In the genomic region with DNA sequence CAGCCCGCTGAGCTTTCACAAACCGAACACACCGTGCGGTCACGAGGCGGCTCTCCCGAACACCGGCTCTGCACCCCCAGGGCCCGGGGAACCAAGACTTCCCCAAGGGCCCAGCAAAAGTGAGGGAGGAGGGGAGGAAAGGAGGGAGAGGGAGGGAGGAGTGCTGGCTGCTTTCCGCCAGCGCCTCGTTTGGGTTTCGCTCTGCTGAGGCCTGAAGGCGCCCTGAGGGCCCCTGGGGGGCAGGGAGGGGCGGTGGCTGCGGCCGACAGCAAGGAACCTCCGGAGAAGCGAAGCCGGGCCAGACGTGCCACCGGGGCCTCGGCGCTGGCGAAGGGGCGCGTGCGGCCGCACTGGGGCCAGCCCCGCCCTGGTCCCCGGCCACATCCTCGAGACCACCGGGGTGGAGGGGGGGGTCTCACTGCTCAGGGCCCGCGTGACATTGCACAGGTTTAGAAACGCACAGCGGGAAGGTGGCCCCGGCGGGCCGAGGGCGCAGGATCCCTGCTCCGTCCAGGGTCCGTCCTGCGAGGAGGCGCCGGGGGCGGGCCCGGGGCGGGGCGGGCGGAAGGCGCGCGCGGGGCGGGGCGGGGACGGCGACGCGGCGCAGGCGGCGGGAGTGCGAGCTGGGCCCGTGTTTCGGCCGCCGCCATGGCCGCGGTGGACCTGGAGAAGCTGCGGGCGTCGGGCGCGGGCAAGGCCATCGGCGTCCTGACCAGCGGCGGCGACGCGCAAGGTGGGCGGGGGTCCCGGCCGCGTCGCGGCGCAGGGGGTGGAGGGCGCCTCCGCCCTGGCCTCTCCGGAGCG, we compare ENCODE assay signal across 8 cellular contexts.
A peak's percentile ranks its signal among the peaks of the same experiment; 100 is the strongest.
DNase-seq lines count a peak whose midpoint lies in the region; TF ChIP-seq lines count a peak whose summit lies in the region.

A gene (plus strand): TSS at position 596 of the 804 bp plus-strand sequence. CDS start 53 bp downstream, at position 649.

- H3K4me2 ChIP-seq in MM.1S (ENCODE audit: low read depth, low read length) = peak within 1 kb of the TSS; percentile 94

- H3K9ac ChIP-seq in MM.1S (ENCODE audit: low read length) = peak within 1 kb of the TSS; percentile 78

- no peaks in the 10 kb centered on the region for H3K9me2 ChIP-seq in MM.1S (replicated peaks; ENCODE audit: insufficient read depth, low read length)

- H3K4me1 ChIP-seq in HAP-1 (peaks cover 6% of the 10 kb centered on the region), MM.1S (ENCODE audit: low read length) (peaks cover 19% of the 10 kb centered on the region)

- no peaks in the 10 kb centered on the region for H3K36me3 ChIP-seq in HAP-1 (replicated peaks)
- H3K36me3 ChIP-seq in MM.1S (replicated peaks; ENCODE audit: insufficient read depth, low read length) = no peaks in the 10 kb centered on the region

- H2AFZ ChIP-seq in MM.1S (ENCODE audit: low read length) = peak within 1 kb of the TSS; percentile 33

- H3K79me2 ChIP-seq in MM.1S (ENCODE audit: low read length) = peaks cover 42% of the 10 kb centered on the region

- DNase-seq in GM12865 (ENCODE audit: low read depth) (peak; percentile 94), HAP-1 (ENCODE audit: low spot score in 2 of 2) (peak; percentile 27 to 79), MM.1S (peak; percentile 98), caudate nucleus (lab: John Stamatoyannopoulos, UW) (peak in 38 of 61 donors; percentile 17 to 73 (median 47)), iPS-NIHi7 (ENCODE audit: extremely low spot score) (peak; percentile 88), SHP77 treated with DMSO at 0.1 percent for 48 hours (lab: John Stamatoyannopoulos, UW) (no peak)

- H3K9me3 ChIP-seq in HAP-1 = no peaks in the 10 kb centered on the region
- H3K9me3 ChIP-seq in MM.1S (replicated peaks; ENCODE audit: insufficient read depth, low read length) = no peaks in the 10 kb centered on the region

- H3K27ac ChIP-seq in MM.1S (ENCODE audit: low read length) = peak within 1 kb of the TSS; percentile 84
- peak within 1 kb of the TSS; percentile 89 for H3K27ac ChIP-seq in caudate nucleus (ENCODE audit: low read depth, low read length)
- H3K27ac ChIP-seq in skin epidermis = peak within 1 kb of the TSS; percentile 82 to 98 (median 94)

- peak within 1 kb of the TSS; percentile 94 for H3K4me3 ChIP-seq in GM12865 (ENCODE audit: low read depth, low read length)
- H3K4me3 ChIP-seq in HAP-1 = peak within 1 kb of the TSS; percentile 47
- H3K4me3 ChIP-seq in MM.1S (ENCODE audit: low read length) = peak within 1 kb of the TSS; percentile 82
- peak within 1 kb of the TSS; percentile 72 for H3K4me3 ChIP-seq in WI38 (ENCODE audit: low read depth, low read length)
- H3K4me3 ChIP-seq in skin epidermis = peak within 1 kb of the TSS; percentile 76 to 93 (median 90)

- in situ Hi-C loops in HAP-1 (cut with MboI; ENCODE audit: low sequenced_read_pairs) = no loop called here

- TF ChIP-seq CTCF in GM12865 (IDR thresholded peaks at IDR 0.05; ENCODE audit: insufficient read depth, low read depth, low read length, missing control alignments) = no peak
- 0 out of 2 replicates have a peak, but pooled peaks have one; percentile 4 for TF ChIP-seq CTCF in MM.1S (IDR thresholded peaks at IDR 0.05; ENCODE audit: low read length)
- no peak for TF ChIP-seq CTCF in WI38 (IDR thresholded peaks at IDR 0.05; ENCODE audit: low read depth, low read length)

- peaks cover 19% of the 10 kb centered on the region for H3F3A ChIP-seq in MM.1S (ENCODE audit: insufficient read depth, low read length)

- H3K27me3 ChIP-seq in HAP-1 (ENCODE audit: low read depth) (no peaks in the 10 kb centered on the region), MM.1S (replicated peaks; ENCODE audit: insufficient read depth, low read length) (peaks cover 17% of the 10 kb centered on the region)

- H4K20me1 ChIP-seq in MM.1S (ENCODE audit: insufficient read depth, low read length) = 0 out of 2 replicates have a peak, but pooled peaks cover 4% of the 10 kb centered on the region
